21 cellular contexts compared by ENCODE assay signal in the genomic region with DNA sequence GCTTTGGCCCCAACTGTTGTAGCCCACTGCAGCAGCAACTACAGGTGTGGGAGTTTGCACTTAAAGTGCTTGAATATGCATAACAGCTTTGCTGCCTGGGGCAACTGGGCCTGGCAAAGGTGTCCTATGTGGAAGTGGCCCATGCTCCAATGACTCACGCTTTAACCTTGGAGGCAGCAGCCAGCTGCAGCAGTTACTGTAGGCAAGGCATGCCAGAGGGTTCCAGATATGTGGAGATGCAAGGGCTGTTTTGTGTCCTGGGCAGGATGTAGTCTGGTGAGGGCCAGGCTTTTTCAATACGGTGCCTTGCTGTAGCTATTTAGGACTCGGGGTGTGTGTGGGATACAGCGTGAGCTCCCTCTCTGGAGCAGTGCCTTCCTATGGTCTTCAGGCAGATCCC.
DNase-seq lines count a peak whose midpoint lies in the region; ATAC-seq and TF ChIP-seq lines count a peak whose summit lies in the region.
"Had no signal": no experiment of that assay in that cellular context is flagged by ENCODE, and none has a peak within 500 bp of the region (broad histone marks: within the 10 kb centered on the region; RNA-seq: fewer than 3 reads in every experiment).

No MANE protein-coding gene starts in this region.

- H3K79me2 ChIP-seq in mammary epithelial cell (ENCODE audit: insufficient read depth, low read length) (no peaks in the 10 kb centered on the region), mesendoderm (ENCODE audit: control insufficient read depth, insufficient read depth, low read length) (no peaks in the 10 kb centered on the region)

- H2AFZ ChIP-seq in mammary epithelial cell (ENCODE audit: low read depth, low read length) = no peak overlapping the region

- no peaks in the 10 kb centered on the region for H4K20me1 ChIP-seq in mammary epithelial cell (ENCODE audit: insufficient read depth, low read length)

- no peak overlapping the region for H2BK15ac ChIP-seq in mesendoderm (replicated peaks; ENCODE audit: low read depth)

- H3K4me3 ChIP-seq in mammary epithelial cell (replicated peaks in 1 of 3; ENCODE audit: insufficient read depth in 1 of 3, low read depth in 2 of 3, low read length in 3 of 3) (no peak overlapping the region), mesendoderm (ENCODE audit: low read length) (no peak overlapping the region)
- H3K4me3 ChIP-seq: A549 had no signal

- dilution Hi-C loops in mammary epithelial cell (cut with HindIII; ENCODE audit: low sequenced_read_pairs) = no loop called here

- no peak overlapping the region for H3K4ac ChIP-seq in mesendoderm (ENCODE audit: low read depth, low read length)

- peak; percentile 11 for DNase-seq in NCI-H510A treated with DMSO at 0.1 percent for 48 hours (lab: John Stamatoyannopoulos, UW)
- DNase-seq in NCI-H510A (lab: John Stamatoyannopoulos, UW) = no peak
- peak; percentile 40 for DNase-seq in HT1080 (ENCODE audit: low read depth)
- DNase-seq in mammary epithelial cell = peak; percentile 2
- peak; percentile 35 for DNase-seq in mesendoderm
- DNase-seq in activated naive CD4-positive, alpha-beta T cell treated with Interleukin-2 at 50 U/mL for 16 hours = no peak
- DNase-seq: AML-193, Calu3, DMS79 treated with DMSO at 0.1 percent for 48 hours, GF-D8, GOT3, HFFc6, IMR-90, Kasumi-1, MV-4-11, NCI-H1417 treated with DMSO at 0.1 percent for 48 hours, NCI-H2107, NCI-H446 had no signal

- WGBS in mammary epithelial cell (ENCODE audit: low coverage, missing lambda C conversion rate) = 50% methylated on average over 4 of the region's 4 CpGs
- WGBS in mesendoderm (ENCODE audit: extremely low coverage, insufficient coverage, low lambda C conversion rate) = no CpG with 5 or more reads among the region's 4 CpGs

- no peak overlapping the region for H3K9ac ChIP-seq in mammary epithelial cell (ENCODE audit: insufficient read depth, low read length)
- no peak overlapping the region for H3K9ac ChIP-seq in mesendoderm (ENCODE audit: low read length)

- in situ Hi-C loops in mammary epithelial cell (cut with MboI; ENCODE audit: low sequenced_read_pairs in 2 of 2) = no loop called here

- CTCF ChIA-PET in mammary epithelial cell (lab: Charles Lee; ENCODE audit: low non-redundant PET) = no interaction called here

- H4K8ac ChIP-seq in mesendoderm (ENCODE audit: low read depth, low read length) = no peak overlapping the region

- no peaks in the 10 kb centered on the region for H3K4me1 ChIP-seq in mammary epithelial cell (ENCODE audit: insufficient read depth, low read length)
- no peaks in the 10 kb centered on the region for H3K4me1 ChIP-seq in mesendoderm (ENCODE audit: control insufficient read depth, low read depth, low read length)
- H3K4me1 ChIP-seq: A549 had no signal

- no peaks in the 10 kb centered on the region for H3K9me3 ChIP-seq in mammary epithelial cell (replicated peaks; ENCODE audit: insufficient read depth, low read length)
- H3K9me3 ChIP-seq: A549 had no signal

- no peak for ATAC-seq in HG03460 (IDR thresholded peaks at IDR 0.05; ENCODE audit: unreplicated experiment)
- ATAC-seq in HG02870 (IDR thresholded peaks at IDR 0.05; ENCODE audit: unreplicated experiment) = no peak
- ATAC-seq: A549 had no signal

- no peak overlapping the region for H3K18ac ChIP-seq in mesendoderm (ENCODE audit: low read length)

- no peak overlapping the region for H3K56ac ChIP-seq in mesendoderm (ENCODE audit: low read length)

- intact Hi-C loops in mammary epithelial cell (cut with micrococcal nuclease) = no loop called here

- H2BK120ac ChIP-seq in mesendoderm (ENCODE audit: low read depth, low read length) = no peak overlapping the region

- BruUV-seq in mammary epithelial cell (replicated peaks; lab: Mats Ljungman, UMichigan) = no TSS peak

- H3K79me1 ChIP-seq in mesendoderm (ENCODE audit: low read length) = no peaks in the 10 kb centered on the region

- no peak overlapping the region for H4K5ac ChIP-seq in mesendoderm (ENCODE audit: low read length)

- no peak for TF ChIP-seq CTCF in mammary epithelial cell (conservative IDR thresholded peaks at IDR 0.05 in 1 of 2, IDR thresholded peaks at IDR 0.05 in 1 of 2; ENCODE audit: extremely low read depth in 1 of 2, insufficient read depth in 1 of 2, low read depth in 1 of 2, low read length in 2 of 2)

- no peak overlapping the region for H3K27ac ChIP-seq in mammary epithelial cell (ENCODE audit: insufficient read depth, low read depth, low read length)
- H3K27ac ChIP-seq in mesendoderm (ENCODE audit: low read depth, low read length) = no peak overlapping the region
- H3K27ac ChIP-seq: A549 had no signal

- H2BK5ac ChIP-seq in mesendoderm (ENCODE audit: low read length) = no peak overlapping the region

- H3K4me2 ChIP-seq in mammary epithelial cell (ENCODE audit: insufficient read depth, low read depth, low read length) (no peak overlapping the region), mesendoderm (ENCODE audit: low read length) (no peak overlapping the region)
- H3K4me2 ChIP-seq: A549 had no signal

- H3K23ac ChIP-seq in mesendoderm (ENCODE audit: low read length) = no peak overlapping the region

- H3K27me3 ChIP-seq in mammary epithelial cell (ENCODE audit: insufficient read depth, low read length) = no peaks in the 10 kb centered on the region
- no peaks in the 10 kb centered on the region for H3K27me3 ChIP-seq in mesendoderm (ENCODE audit: insufficient read depth, low read length, poor library complexity)

- H3K36me3 ChIP-seq in mammary epithelial cell (ENCODE audit: insufficient read depth, low read length) (no peaks in the 10 kb centered on the region), mesendoderm (ENCODE audit: control insufficient read depth, insufficient read depth, low read length) (no peaks in the 10 kb centered on the region)

- no peak overlapping the region for H2AK5ac ChIP-seq in mesendoderm (ENCODE audit: low read length)

Comparison
In these comparisons a context has a peak if more than half of its experiments do, and no peak if none do; other contexts are left out.
1. DNase-seq: peak in NCI-H510A treated with DMSO at 0.1 percent for 48 hours (single experiment), HT1080 (single experiment), mammary epithelial cell (single experiment) and mesendoderm (single experiment); none in NCI-H510A (single experiment) and activated naive CD4-positive, alpha-beta T cell treated with Interleukin-2 at 50 U/mL for 16 hours (single experiment).